8 cellular contexts compared by ENCODE assay signal in the genomic region with DNA sequence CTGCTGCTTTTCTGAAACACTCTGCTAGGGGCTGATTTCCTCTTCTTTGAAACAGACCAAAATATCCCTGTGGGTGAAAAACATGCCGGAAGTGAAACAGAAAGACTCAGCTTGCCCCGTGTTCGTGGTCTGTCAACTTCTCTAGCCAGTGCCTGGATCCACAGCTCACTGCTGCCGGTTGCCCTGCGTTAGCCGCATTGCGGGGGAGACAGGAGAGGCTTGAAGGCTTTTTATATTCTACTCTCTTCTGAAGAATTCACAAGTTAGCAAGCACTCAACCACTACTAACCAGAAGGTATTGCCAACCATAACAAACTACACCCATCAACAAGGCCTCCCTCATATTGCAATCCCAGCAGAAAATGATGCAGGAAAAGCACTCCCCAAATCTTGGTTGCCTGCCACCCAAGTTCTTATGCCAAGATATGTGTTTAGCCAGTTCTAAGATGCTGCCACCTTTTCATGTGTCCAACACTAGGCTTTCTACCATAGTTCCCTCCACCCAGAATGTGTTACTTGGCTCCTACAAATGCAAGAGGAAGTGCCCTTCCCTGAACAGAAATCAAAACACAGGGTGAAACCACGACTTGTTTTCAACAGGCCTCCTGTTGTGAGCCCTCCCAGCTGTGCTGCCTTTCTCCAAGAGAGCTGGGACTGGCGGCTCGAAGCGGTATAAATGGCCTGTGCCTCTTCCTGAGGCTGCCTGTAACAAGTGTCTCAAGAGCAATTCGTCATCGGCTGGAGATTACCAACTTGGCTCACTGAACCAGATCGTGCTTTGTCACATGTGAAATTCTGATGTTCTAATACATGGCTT.
DNase-seq lines count a peak whose midpoint lies in the region; ATAC-seq and TF ChIP-seq lines count a peak whose summit lies in the region.

No MANE protein-coding gene starts in this region.

- no peak overlapping the region for H3K4me3 Mint-ChIP-seq in WTC11

- no TSS peak for BruUV-seq in mammary epithelial cell (replicated peaks; lab: Mats Ljungman, UMichigan)

- POLR2A ChIA-PET in WTC11 (lab: Charles Lee): no interaction called here

- CTCF ChIA-PET in WTC11 (lab: Charles Lee): interaction anchor here (1.6 kb wide), 1 partner anchor 130 kb away, joined by 7 read pairs; no protein-coding TSS in a partner anchor
- CTCF ChIA-PET in mammary epithelial cell (lab: Charles Lee; ENCODE audit: low non-redundant PET): no interaction called here

- no peak overlapping the region for H3K4me3 ChIP-seq in Karpas-422 (ENCODE audit: low read length)
- no peak overlapping the region for H3K4me3 ChIP-seq in mammary epithelial cell (replicated peaks in 1 of 3; ENCODE audit: insufficient read depth in 1 of 3, low read depth in 2 of 3, low read length in 3 of 3)

- H3K27me3 ChIP-seq in Karpas-422 (ENCODE audit: low read length) (0 out of 2 replicates have a peak, but pooled peaks cover 4% of the 10 kb centered on the region), mammary epithelial cell (ENCODE audit: insufficient read depth, low read length) (no peaks in the 10 kb centered on the region)

- dilution Hi-C loops in mammary epithelial cell (cut with HindIII; ENCODE audit: low sequenced_read_pairs): no loop called here

- peaks cover 11% of the 10 kb centered on the region for H3K4me1 Mint-ChIP-seq in WTC11

- H3K79me2 ChIP-seq in Karpas-422 (ENCODE audit: low read length) (no peaks in the 10 kb centered on the region), mammary epithelial cell (ENCODE audit: insufficient read depth, low read length) (no peaks in the 10 kb centered on the region)

- H3K9me3 ChIP-seq in Karpas-422 (ENCODE audit: low read length) (no peaks in the 10 kb centered on the region), mammary epithelial cell (replicated peaks; ENCODE audit: insufficient read depth, low read length) (no peaks in the 10 kb centered on the region)

- H3K4me1 ChIP-seq in Karpas-422 (ENCODE audit: low read length) (peaks cover 8% of the 10 kb centered on the region; the same call in 1 of the 2 replicates), mammary epithelial cell (ENCODE audit: insufficient read depth, low read length) (peaks cover 46% of the 10 kb centered on the region)

- H3K4me2 ChIP-seq in Karpas-422 (ENCODE audit: low read depth, low read length, poor library complexity, severe bottlenecking) (peak overlapping the region; percentile 5), mammary epithelial cell (ENCODE audit: insufficient read depth, low read depth, low read length) (peak overlapping the region; percentile 39)

- H3K9ac ChIP-seq in Karpas-422 (ENCODE audit: low read length) (no peak overlapping the region), mammary epithelial cell (ENCODE audit: insufficient read depth, low read length) (no peak overlapping the region)

- peak; percentile 7 for DNase-seq in DMS79 (lab: John Stamatoyannopoulos, UW)
- peak; percentile 42 for DNase-seq in Karpas-422
- DNase-seq in WTC11 (ENCODE audit: low spot score): peak; percentile 44
- peak; percentile 59 for DNase-seq in mammary epithelial cell
- peak; percentile 89 for DNase-seq in kidney tubule cell (ENCODE audit: low spot score)
- DNase-seq in stimulated activated CD4-positive, alpha-beta T cell treated with anti-CD3 and anti-CD28 coated beads, Interleukin-4, amount 100 ng/mL, for 4 hours: peak; percentile 14 to 52
- DNase-seq in LoVo (ENCODE audit: low spot score): no peak

- TF ChIP-seq CTCF in WTC11 (IDR thresholded peaks at IDR 0.05): no peak
- no peak for TF ChIP-seq CTCF in mammary epithelial cell (conservative IDR thresholded peaks at IDR 0.05 in 1 of 2, IDR thresholded peaks at IDR 0.05 in 1 of 2; ENCODE audit: extremely low read depth in 1 of 2, insufficient read depth in 1 of 2, low read depth in 1 of 2, low read length in 2 of 2)

- no peaks in the 10 kb centered on the region; the same call in 1 of the 2 replicates for H3K36me3 Mint-ChIP-seq in WTC11

- 38% methylated on average over 14 of the region's 14 CpGs for WGBS in mammary epithelial cell (ENCODE audit: low coverage, missing lambda C conversion rate)

- in situ Hi-C loops in mammary epithelial cell (cut with MboI; ENCODE audit: low sequenced_read_pairs in 2 of 2): no loop called here

- no peaks in the 10 kb centered on the region for H3K27me3 Mint-ChIP-seq in WTC11 (ENCODE audit: low read depth)

- peak overlapping the region; percentile 23; the same call in 1 of the 2 replicates for H2AFZ ChIP-seq in Karpas-422 (ENCODE audit: low read length)
- H2AFZ ChIP-seq in mammary epithelial cell (ENCODE audit: low read depth, low read length): peak overlapping the region; percentile 89

- H3K9me3 Mint-ChIP-seq in WTC11: peaks cover 10% of the 10 kb centered on the region

- H3K36me3 ChIP-seq in Karpas-422 (ENCODE audit: insufficient read depth, low read length) (no peaks in the 10 kb centered on the region), mammary epithelial cell (ENCODE audit: insufficient read depth, low read length) (no peaks in the 10 kb centered on the region)

- peak overlapping the region; percentile 64 for H3K27ac Mint-ChIP-seq in WTC11

- intact Hi-C loops in mammary epithelial cell (cut with micrococcal nuclease): loop anchor here (10.0 kb wide), 1 partner anchor 198 kb away; no protein-coding TSS in a partner anchor

- ATAC-seq in GM21576 (IDR thresholded peaks at IDR 0.05; ENCODE audit: unreplicated experiment) (peak; percentile 93), WTC11 (peak; percentile 79)

- H3K9me2 ChIP-seq in Karpas-422 (replicated peaks; ENCODE audit: insufficient read depth, low read length): no peaks in the 10 kb centered on the region

- no peaks in the 10 kb centered on the region for H4K20me1 ChIP-seq in Karpas-422 (ENCODE audit: insufficient read depth, low read depth, low read length)
- no peaks in the 10 kb centered on the region for H4K20me1 ChIP-seq in mammary epithelial cell (ENCODE audit: insufficient read depth, low read length)

- no peak overlapping the region for H3K27ac ChIP-seq in Karpas-422 (ENCODE audit: low read length)
- H3K27ac ChIP-seq in mammary epithelial cell (ENCODE audit: insufficient read depth, low read depth, low read length): no peak overlapping the region

TF ChIP-seq in WTC11, 78 proteins besides CTCF, POLR2A, EP300 and RAD21:
- TF ChIP-seq ZNF138 (CRISPR knock-in tag; conservative IDR thresholded peaks at IDR 0.05) (no peak), ZNF121 (CRISPR knock-in tag; IDR thresholded peaks at IDR 0.05) (no peak)
